Comparison of ENCODE assay signal across 9 cellular contexts in genomic region chr2:85326406-85326945, GRCh38. TPM values are rescaled to one million over a fixed set of nuclear protein-coding genes. Genes with fewer than 3 reads are reported as not detected.
A peak's percentile ranks its signal among the peaks of the same experiment; 100 is the strongest.
DNase-seq lines count a peak whose midpoint lies in the region; ATAC-seq, FAIRE-seq and TF ChIP-seq lines count a peak whose summit lies in the region.
"Had no signal": no experiment of that assay in that cellular context is flagged by ENCODE, and none has a peak within 500 bp of the region (broad histone marks: within the 10 kb centered on the region; RNA-seq: fewer than 3 reads in every experiment).

No MANE protein-coding gene starts in this region.

- H3K4me3 ChIP-seq in SK-N-SH (ENCODE audit: low read depth in 2 of 2, low read length in 1 of 2) (peak overlapping the region; percentile 73 to 95), astrocyte (ENCODE audit: insufficient read depth, low read depth, low read length) (peak overlapping the region; percentile 75)

- no peak for FAIRE-seq in astrocyte (lab: Jason Lieb, UNC)
- FAIRE-seq: G401.6 had no signal

- H2AFZ ChIP-seq in SK-N-SH (ENCODE audit: low read depth): no peak overlapping the region
- no peak overlapping the region for H2AFZ ChIP-seq in astrocyte (ENCODE audit: low read depth, low read length)

- peaks cover 7 to 24% of the 10 kb centered on the region in 2 experiments; a peak in 3 of 4 replicates for H3K4me1 ChIP-seq in SK-N-SH (ENCODE audit: control insufficient read depth in 1 of 2, insufficient read depth in 2 of 2, low read depth in 1 of 2, low read length in 1 of 2)
- peaks cover 11% of the 10 kb centered on the region for H3K4me1 ChIP-seq in astrocyte (ENCODE audit: insufficient read depth, low read length)

- no peaks in the 10 kb centered on the region for H3K27me3 ChIP-seq in SK-N-SH (ENCODE audit: insufficient read depth)
- no peaks in the 10 kb centered on the region for H3K27me3 ChIP-seq in astrocyte (ENCODE audit: insufficient read depth, low read length)

- H3K9me3 Mint-ChIP-seq in astrocyte (ENCODE audit: unreplicated experiment): no peaks in the 10 kb centered on the region

- peaks cover 21% of the 10 kb centered on the region for H3K36me3 Mint-ChIP-seq in astrocyte (ENCODE audit: low read depth, unreplicated experiment)

- H4K20me1 ChIP-seq in SK-N-SH (ENCODE audit: insufficient read depth) (peaks cover 42% of the 10 kb centered on the region), astrocyte (ENCODE audit: insufficient read depth, low read length) (peaks cover 56% of the 10 kb centered on the region)

- H3K79me2 ChIP-seq in SK-N-SH (ENCODE audit: insufficient read depth) (peaks cover 64% of the 10 kb centered on the region), astrocyte (ENCODE audit: insufficient read depth, low read length) (peaks cover 56% of the 10 kb centered on the region)

- H3K4me3 Mint-ChIP-seq in astrocyte (ENCODE audit: unreplicated experiment): peak overlapping the region; percentile 99

- H3K9ac ChIP-seq in SK-N-SH (peak overlapping the region; percentile 85), astrocyte (ENCODE audit: low read length) (peak overlapping the region; percentile 97)

- TF ChIP-seq CTCF in SK-N-SH (IDR thresholded peaks at IDR 0.05) (no peak), astrocyte (IDR thresholded peaks at IDR 0.05; ENCODE audit: insufficient read depth, low read depth, low read length) (no peak)

- peak; percentile 40 for DNase-seq in NK-92 treated with Interleukin-12 subunit alpha and Interleukin-12 subunit beta, amount 100 ng/mL, for 24 hours (lab: John Stamatoyannopoulos, UW)
- DNase-seq in NK-92 (lab: John Stamatoyannopoulos, UW; ENCODE audit: unreplicated experiment): no peak
- DNase-seq in SK-N-SH: no peak
- DNase-seq in astrocyte (ENCODE audit: low read depth): no peak
- no peak for DNase-seq in left lobe of liver (ENCODE audit: low spot score)
- peak; percentile 47 for DNase-seq in stimulated activated naive CD8-positive, alpha-beta T cell treated with anti-CD3 and anti-CD28 coated beads, Interleukin-15, Interleukin-2, amounts not matched to agents 100 U/mL and 50 U/mL, for 24 hours
- DNase-seq in HuH-7.5 (ENCODE audit: low spot score): no peak

- peak overlapping the region; percentile 100 for H3K4me2 ChIP-seq in SK-N-SH
- H3K4me2 ChIP-seq in astrocyte (ENCODE audit: low read length): peak overlapping the region; percentile 89

- no peaks in the 10 kb centered on the region for H3K27me3 Mint-ChIP-seq in astrocyte (ENCODE audit: low read depth, unreplicated experiment)

- H3F3A ChIP-seq in SK-N-SH (replicated peaks; ENCODE audit: insufficient read depth): peaks cover 7% of the 10 kb centered on the region

- H3K9me2 ChIP-seq in SK-N-SH: no peaks in the 10 kb centered on the region

- no peak for TF ChIP-seq RAD21 in SK-N-SH (IDR thresholded peaks at IDR 0.05; ENCODE audit: low read length)

- H3K27ac ChIP-seq in SK-N-SH (ENCODE audit: low read depth in 2 of 2, low read length in 1 of 2): no peak overlapping the region; a peak in 2 of 4 replicates
- H3K27ac ChIP-seq in astrocyte (ENCODE audit: low read depth, low read length): peak overlapping the region; percentile 96

- WGBS in SK-N-SH (ENCODE audit: low lambda C conversion rate): 19% methylated on average over 20 of the region's 20 CpGs

- H3K36me3 ChIP-seq in SK-N-SH (replicated peaks in 1 of 2; ENCODE audit: control insufficient read depth in 1 of 2, insufficient read depth in 2 of 2, low read length in 1 of 2) (peaks cover 34 to 50% of the 10 kb centered on the region in 2 experiments), astrocyte (ENCODE audit: insufficient read depth, low read length) (peaks cover 27% of the 10 kb centered on the region)

- POLR2A ChIA-PET in SK-N-SH (lab: Yijun Ruan, JAX): interaction anchor here (2.0 to 3.1 kb wide), 2 partner anchors 17 to 27 kb away, joined by 12 to 14 read pairs; partner anchors contain the start of genes ELMOD3 and RETSAT

- H3K27ac Mint-ChIP-seq in astrocyte (ENCODE audit: unreplicated experiment): no peak overlapping the region

- peaks cover 25% of the 10 kb centered on the region for H3K4me1 Mint-ChIP-seq in astrocyte (ENCODE audit: low read depth, unreplicated experiment)

- ATAC-seq in HG03095 (IDR thresholded peaks at IDR 0.05; ENCODE audit: unreplicated experiment): peak; percentile 30
- peak; percentile 1 for ATAC-seq in left lobe of liver
- peak; percentile 42 for ATAC-seq in stimulated activated naive CD8-positive, alpha-beta T cell treated with anti-CD3 and anti-CD28 coated beads, Interleukin-15, Interleukin-2, amounts not matched to agents 100 U/mL and 50 U/mL, for 24 hours

- H3K9me3 ChIP-seq in SK-N-SH (no peaks in the 10 kb centered on the region), astrocyte (ENCODE audit: insufficient read depth, low read depth, low read length) (no peaks in the 10 kb centered on the region)

- TF ChIP-seq EP300 in SK-N-SH (IDR thresholded peaks at IDR 0.05; ENCODE audit: borderline replicate concordance in 1 of 2, low read depth in 1 of 2, low read length in 1 of 2): no peak

- CTCF ChIA-PET in SK-N-SH (lab: Yijun Ruan, JAX): interaction anchor here (1.0 to 1.8 kb wide), 3 partner anchors 14 to 102 kb away, joined by 3 read pairs; no protein-coding TSS in a partner anchor

TF ChIP-seq in SK-N-SH, 30 proteins besides CTCF, POLR2A, EP300 and RAD21:
- TF ChIP-seq MEF2A (IDR thresholded peaks at IDR 0.05; ENCODE audit: borderline replicate concordance, low read depth) (no peak), RCOR1 (IDR thresholded peaks at IDR 0.05; ENCODE audit: low read length) (no peak), NRF1 (IDR thresholded peaks at IDR 0.05; ENCODE audit: low read depth, low read length) (no peak), TCF12 (IDR thresholded peaks at IDR 0.05) (no peak), USF1 (IDR thresholded peaks at IDR 0.05; ENCODE audit: borderline replicate concordance, low read depth) (no peak), GATA2 (CRISPR knock-in tag; IDR thresholded peaks at IDR 0.05) (no peak), CHD2 (IDR thresholded peaks at IDR 0.05; ENCODE audit: low read length, partially characterized antibody) (no peak)

RNA-seq across cellular contexts. Expression of gene TGOLN2, which starts 1.3 kb away (rescaled TPM):
- 138 and 140 TPM in 2 replicates for polyA plus RNA-seq in SK-N-SH (2012; rRNA removed)
- polyA plus RNA-seq in SK-N-SH (2012; cell fraction: cytosol; rRNA removed): 107 and 114 TPM in 2 replicates
- polyA plus RNA-seq in SK-N-SH (2012; cell fraction: nucleus; rRNA removed): 76.0 and 97.4 TPM in 2 replicates
- total RNA-seq in astrocyte: 86.7 and 90.8 TPM in 2 replicates
- total RNA-seq in left lobe of liver: 89.6 TPM

RNA-seq across cellular contexts. Expression of gene RETSAT, which starts 27.9 kb away (rescaled TPM):
- polyA plus RNA-seq in SK-N-SH (2012; rRNA removed): 28.0 and 37.7 TPM in 2 replicates
- polyA plus RNA-seq in SK-N-SH (2012; cell fraction: cytosol; rRNA removed): 20.5 and 24.4 TPM in 2 replicates
- 33.4 and 58.1 TPM in 2 replicates for polyA plus RNA-seq in SK-N-SH (2012; cell fraction: nucleus; rRNA removed)
- total RNA-seq in astrocyte (38.2 and 38.5 TPM in 2 replicates), left lobe of liver (113 TPM)

RNA-seq across cellular contexts. Expression of gene ELMOD3, which starts 28.1 kb away (rescaled TPM):
- 15.4 and 25.1 TPM in 2 replicates for polyA plus RNA-seq in SK-N-SH (2012; rRNA removed)
- polyA plus RNA-seq in SK-N-SH (2012; cell fraction: cytosol; rRNA removed): 7.7 and 9.2 TPM in 2 replicates
- 70.2 and 88.5 TPM in 2 replicates for polyA plus RNA-seq in SK-N-SH (2012; cell fraction: nucleus; rRNA removed)
- total RNA-seq in astrocyte: 11.2 and 11.7 TPM in 2 replicates
- total RNA-seq in left lobe of liver: 12.7 TPM

Comparison
In these comparisons a context has a peak if more than half of its experiments do, and no peak if none do; other contexts are left out.
1. DNase-seq: peak in NK-92 treated with Interleukin-12 subunit alpha and Interleukin-12 subunit beta, amount 100 ng/mL, for 24 hours (single experiment) and stimulated activated naive CD8-positive, alpha-beta T cell treated with anti-CD3 and anti-CD28 coated beads, Interleukin-15, Interleukin-2, amounts not matched to agents 100 U/mL and 50 U/mL, for 24 hours (single experiment); none in NK-92 (single experiment), SK-N-SH (single experiment), astrocyte (single experiment), left lobe of liver (single experiment) and HuH-7.5 (single experiment).
2. Peak in every context shown above with its lines, with median percentiles within 50 percentile points of each other: ATAC-seq.